8 cellular contexts compared by ENCODE assay signal in the genomic region with DNA sequence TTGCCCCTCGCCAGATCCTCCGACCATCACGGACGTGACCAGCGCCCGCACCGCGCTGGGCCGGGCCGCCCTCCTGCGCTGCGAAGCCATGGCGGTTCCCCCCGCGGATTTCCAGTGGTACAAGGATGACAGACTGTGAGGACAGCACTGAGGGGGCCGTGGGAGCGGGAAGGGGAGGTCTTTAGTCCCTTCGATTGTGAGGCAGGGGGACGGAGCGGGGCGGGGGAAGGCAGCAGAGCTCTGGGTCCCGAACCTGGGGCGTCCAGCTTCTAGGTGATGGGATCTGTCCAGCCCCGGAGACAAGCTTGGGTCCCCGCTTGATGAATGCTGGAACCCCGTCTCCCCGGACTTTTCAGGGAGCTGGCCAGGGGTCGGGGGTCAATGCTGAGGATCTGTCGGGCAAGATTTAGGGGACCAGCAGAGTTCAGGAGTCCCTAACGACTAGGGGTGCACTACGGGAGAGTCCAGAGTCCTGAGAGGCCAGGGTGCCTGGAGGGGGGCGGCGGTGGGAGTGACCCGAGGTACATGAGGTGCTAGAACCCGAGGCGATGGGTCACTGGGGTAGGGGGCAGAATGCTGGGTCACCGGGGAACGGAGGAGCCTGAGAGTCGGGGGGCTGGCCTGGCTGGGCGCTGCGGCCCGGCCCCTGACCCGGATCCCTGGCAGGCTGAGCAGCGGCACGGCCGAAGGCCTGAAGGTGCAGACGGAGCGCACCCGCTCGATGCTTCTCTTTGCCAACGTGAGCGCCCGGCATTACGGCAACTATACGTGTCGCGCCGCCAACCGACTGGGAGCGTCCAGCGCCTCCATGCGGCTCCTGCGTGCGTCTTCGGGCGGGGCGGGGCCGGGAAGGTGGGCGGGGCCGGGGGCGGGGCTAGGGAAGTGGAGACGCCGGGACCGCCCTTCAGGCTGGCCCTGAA. TPM values are rescaled to one million over a fixed set of nuclear protein-coding genes. Genes with fewer than 3 reads are reported as not detected.
A peak's percentile ranks its signal among the peaks of the same experiment; 100 is the strongest.
DNase-seq lines count a peak whose midpoint lies in the region; ATAC-seq and TF ChIP-seq lines count a peak whose summit lies in the region.

No MANE protein-coding gene starts in this region.

- peak; percentile 80 for ATAC-seq in Panc1
- ATAC-seq in stimulated activated memory B cell treated with anti-CD40 and anti-IgM and Interleukin-4, amounts not matched to agents 10 μg/mL and 1 μg/mL and 100 μg/mL, for 72 hours: peak; percentile 47
- ATAC-seq in GM21423 (IDR thresholded peaks at IDR 0.05; ENCODE audit: unreplicated experiment): no peak
- no peak for ATAC-seq in GM21825 (IDR thresholded peaks at IDR 0.05; ENCODE audit: unreplicated experiment)

- POLR2A ChIA-PET in GM10248 (lab: Yijun Ruan, JAX): no interaction called here
- POLR2A ChIA-PET in Panc1 (lab: Charles Lee): no interaction called here

- 10 to 29% (median 22%) methylated on average over 9 to 74 of the region's 74 CpGs for WGBS in adrenal gland, 4 donors

- H3K9me3 ChIP-seq in Panc1 (ENCODE audit: control insufficient read depth, insufficient read depth, low read depth, low read length) (no peaks in the 10 kb centered on the region), adrenal gland (replicated peaks in 1 of 3) (no peaks in the 10 kb centered on the region)

- TF ChIP-seq POLR2A in adrenal gland (IDR thresholded peaks at IDR 0.05): no peak

- H3K27ac Mint-ChIP-seq in stimulated activated memory B cell treated with anti-CD40 and anti-IgM and Interleukin-4, amounts not matched to agents 10 μg/mL and 1 μg/mL and 100 μg/mL, for 72 hours: no peak overlapping the region

- no peaks in the 10 kb centered on the region for H3K36me3 ChIP-seq in Panc1 (ENCODE audit: control insufficient read depth, insufficient read depth, low read length)
- H3K36me3 ChIP-seq in adrenal gland (replicated peaks in 1 of 2): no peaks in the 10 kb centered on the region
- H3K36me3 ChIP-seq in kidney epithelial cell (ENCODE audit: control insufficient read depth, insufficient read depth, low read length): no peaks in the 10 kb centered on the region

- H3K27me3 Mint-ChIP-seq in stimulated activated memory B cell treated with anti-CD40 and anti-IgM and Interleukin-4, amounts not matched to agents 10 μg/mL and 1 μg/mL and 100 μg/mL, for 72 hours: peaks cover 78% of the 10 kb centered on the region

- H3K4me1 ChIP-seq in Panc1 (ENCODE audit: control insufficient read depth, insufficient read depth, low read length) (no peaks in the 10 kb centered on the region), adrenal gland (replicated peaks in 1 of 2) (peaks cover 0 to 5% of the 10 kb centered on the region in 2 donors)

- no TSS peak for BruUV-seq in Panc1 (replicated peaks; lab: Mats Ljungman, UMichigan)

- CTCF ChIA-PET in GM10248 (lab: Yijun Ruan, JAX) (interaction anchor here (1.2 kb wide), 1 partner anchor 10 kb away, joined by 3 read pairs; no protein-coding TSS in a partner anchor), Panc1 (lab: Charles Lee) (no interaction called here)

- peaks cover 5% of the 10 kb centered on the region for H3K4me1 Mint-ChIP-seq in stimulated activated memory B cell treated with anti-CD40 and anti-IgM and Interleukin-4, amounts not matched to agents 10 μg/mL and 1 μg/mL and 100 μg/mL, for 72 hours

- in situ Hi-C loops in Panc1 (cut with HindIII; ENCODE audit: low pct_unique_long_range_greater_than_20kb, low sequenced_read_pairs): no loop called here

- DNase-seq in GM10248 (ENCODE audit: extremely low spot score) (peak; percentile 84), Panc1 (ENCODE audit: low read depth, low spot score) (no peak), adrenal gland (peak in 6 of 7 donors; percentile 45 to 65 (median 52)), kidney epithelial cell (ENCODE audit: low read depth) (no peak), HCEC 1CT (no peak)

- peak overlapping the region; percentile 54 for H3K4me3 Mint-ChIP-seq in stimulated activated memory B cell treated with anti-CD40 and anti-IgM and Interleukin-4, amounts not matched to agents 10 μg/mL and 1 μg/mL and 100 μg/mL, for 72 hours

- H3K27me3 ChIP-seq in Panc1 (ENCODE audit: control insufficient read depth, insufficient read depth, low read length) (no peaks in the 10 kb centered on the region), adrenal gland (peaks cover 6% of the 10 kb centered on the region), kidney epithelial cell (ENCODE audit: control insufficient read depth, insufficient read depth, low read length) (peaks cover 17% of the 10 kb centered on the region)

- peaks cover 28% of the 10 kb centered on the region for H3K36me3 Mint-ChIP-seq in stimulated activated memory B cell treated with anti-CD40 and anti-IgM and Interleukin-4, amounts not matched to agents 10 μg/mL and 1 μg/mL and 100 μg/mL, for 72 hours

- peak; percentile 31 for TF ChIP-seq CTCF in GM10248 (IDR thresholded peaks at IDR 0.05; ENCODE audit: control extremely low read depth, extremely low read depth, low read depth, missing control alignments)
- no peak; the same call in 1 of the 2 replicates for TF ChIP-seq CTCF in Panc1 (IDR thresholded peaks at IDR 0.05)
- peak in 2 of 6 experiments; percentile 8 to 10 for TF ChIP-seq CTCF in adrenal gland (IDR thresholded peaks at IDR 0.05)
- TF ChIP-seq CTCF in kidney epithelial cell (IDR thresholded peaks at IDR 0.05; ENCODE audit: insufficient read depth, low read length, poor library complexity, severe bottlenecking): peak; percentile 18

- intact Hi-C loops in Panc1 (cut with micrococcal nuclease; ENCODE audit: unreplicated experiment) (no loop called here), adrenal gland (cut with DNase I) (no loop called here)

- H3K4me3 ChIP-seq in Panc1 (ENCODE audit: low read depth in 2 of 2, low read length in 2 of 2) (peak overlapping the region in 1 of 2 experiments; percentile 24; a peak in 2 of 4 replicates), adrenal gland (peak overlapping the region in 1 of 4 donors; percentile 15), kidney epithelial cell (ENCODE audit: low read depth, low read length) (no peak overlapping the region)

- H3K9me3 Mint-ChIP-seq in stimulated activated memory B cell treated with anti-CD40 and anti-IgM and Interleukin-4, amounts not matched to agents 10 μg/mL and 1 μg/mL and 100 μg/mL, for 72 hours: peaks cover 3% of the 10 kb centered on the region

- H3K27ac ChIP-seq in Panc1 (ENCODE audit: low read length) (no peak overlapping the region), adrenal gland (no peak overlapping the region)

RNA-seq across cellular contexts. Expression of a gene that starts 14.6 kb away (rescaled TPM):
- total RNA-seq in Panc1 (2021; ENCODE audit: unreplicated experiment): 3.3 TPM
- 3.2 TPM for polyA plus RNA-seq in Panc1 (2012; ENCODE audit: insufficient read length)
- total RNA-seq in adrenal gland: 1 to 10 TPM; 1.0 to 3.7 (median 2.5) TPM
- 1 to 10 TPM; 2.7 to 6.0 (median 4.1) TPM for polyA plus RNA-seq in adrenal gland
- 1.1 and 1.5 TPM in 2 replicates for total RNA-seq in kidney epithelial cell

RNA-seq across cellular contexts. Expression of a gene that starts 15.9 kb away (rescaled TPM):
- 0.13 TPM for total RNA-seq in Panc1 (2021; ENCODE audit: unreplicated experiment)
- 0.34 TPM for polyA plus RNA-seq in Panc1 (2012; ENCODE audit: insufficient read length)
- total RNA-seq in adrenal gland: 1 to 10 TPM in 3 of 8 donors, under 1 TPM in 3, not detected in 2; 0.13 to 2.3 (median 0.77) TPM
- polyA plus RNA-seq in adrenal gland: 1 to 10 TPM; 1.3 to 3.4 (median 2.0) TPM
- total RNA-seq in kidney epithelial cell: 0.04 and 0.07 TPM in 2 replicates

RNA-seq across cellular contexts. Expression of a gene that starts 38.9 kb away (rescaled TPM):
- total RNA-seq in Panc1 (2021; ENCODE audit: unreplicated experiment) (66.2 TPM), adrenal gland (100 to 1,000 TPM; 179 to 470 (median 240) TPM), kidney epithelial cell (29.8 and 36.9 TPM in 2 replicates)
- 135 TPM for polyA plus RNA-seq in Panc1 (2012; ENCODE audit: insufficient read length)
- polyA plus RNA-seq in adrenal gland: 100 to 1,000 TPM; 110 to 304 (median 159) TPM

RNA-seq across cellular contexts. Expression of a gene that starts 41.5 kb away (rescaled TPM):
- total RNA-seq in Panc1 (2021; ENCODE audit: unreplicated experiment) (0.95 TPM), adrenal gland (1 to 10 TPM in 4 of 8 donors, not detected in 4; 1.4 to 2.8 (median 2.3) TPM), kidney epithelial cell (not detected in 2 replicates)
- polyA plus RNA-seq in Panc1 (2012; ENCODE audit: insufficient read length): 1.3 TPM
- 10 to 100 TPM in 1 of 3 donors, 1 to 10 TPM in 1, under 1 TPM in 1; 0.73 to 11.7 (median 5.5) TPM for polyA plus RNA-seq in adrenal gland

RNA-seq across cellular contexts. Expression of a gene that starts 45.1 kb away (rescaled TPM):
- total RNA-seq in Panc1 (2021; ENCODE audit: unreplicated experiment): 0.23 TPM
- polyA plus RNA-seq in Panc1 (2012; ENCODE audit: insufficient read length): not detected
- total RNA-seq in adrenal gland: 1 to 10 TPM; 1.1 to 5.9 (median 2.8) TPM
- 1 to 10 TPM; 1.2 to 5.1 (median 3.6) TPM for polyA plus RNA-seq in adrenal gland
- total RNA-seq in kidney epithelial cell: not detected in 2 replicates

Comparison
In these comparisons a context has a peak if more than half of its experiments do, and no peak if none do; other contexts are left out.
1. DNase-seq: peak in GM10248 (single experiment) and adrenal gland (6 of 7); none in Panc1 (single experiment), kidney epithelial cell (single experiment) and HCEC 1CT (single experiment).
2. ATAC-seq: peak in Panc1 (single experiment) and stimulated activated memory B cell treated with anti-CD40 and anti-IgM and Interleukin-4, amounts not matched to agents 10 μg/mL and 1 μg/mL and 100 μg/mL, for 72 hours (single experiment); none in GM21423 (single experiment) and GM21825 (single experiment).